ENCODE assay signal across 17 cellular contexts in genomic region chr4:137543198-137543597, GRCh38. TPM values are rescaled to one million over a fixed set of nuclear protein-coding genes. Genes with fewer than 3 reads are reported as not detected.
A peak's percentile ranks its signal among the peaks of the same experiment; 100 is the strongest.
DNase-seq lines count a peak whose midpoint lies in the region; ATAC-seq and TF ChIP-seq lines count a peak whose summit lies in the region.
"Had no signal": no experiment of that assay in that cellular context is flagged by ENCODE, and none has a peak within 500 bp of the region (broad histone marks: within the 10 kb centered on the region; RNA-seq: fewer than 3 reads in every experiment).

No MANE protein-coding gene starts in this region.

- H3K9me3 Mint-ChIP-seq in stimulated activated effector memory CD8-positive, alpha-beta T cell treated with anti-CD3 and anti-CD28 coated beads, Interleukin-12 subunit alpha, Interleukin-12 subunit beta, amount 100 ng/mL, for 72 hours = peaks cover 22% of the 10 kb centered on the region
- H3K9me3 Mint-ChIP-seq: activated naive CD4-positive, alpha-beta T cell treated with anti-CD3 and anti-CD28 coated beads, Interleukin-2, amount 50 U/mL, for 24 hours had no signal

- no peak for TF ChIP-seq CTCF in esophagus squamous epithelium (IDR thresholded peaks at IDR 0.05)

- peak overlapping the region in 3 of 4 donors; percentile 58 to 68 (median 65) for H3K27ac ChIP-seq in esophagus squamous epithelium
- peak overlapping the region; percentile 0 for H3K27ac ChIP-seq in muscle layer of duodenum (ENCODE audit: low read length)
- H3K27ac ChIP-seq: BLaER1 treated with 17β-estradiol and CSF1 and Interleukin-3, amounts not matched to agents 10 nM and 100 nM had no signal

- WGBS in esophagus squamous epithelium, 2 donors = 92% methylated on average over 2 of the region's 2 CpGs; no CpG with 5 or more reads in 1 of the 2 donors

- no peak overlapping the region for H3K27ac Mint-ChIP-seq in stimulated activated effector memory CD8-positive, alpha-beta T cell treated with anti-CD3 and anti-CD28 coated beads, Interleukin-12 subunit alpha, Interleukin-12 subunit beta, amount 100 ng/mL, for 72 hours
- H3K27ac Mint-ChIP-seq: activated naive CD4-positive, alpha-beta T cell treated with anti-CD3 and anti-CD28 coated beads, Interleukin-2, amount 50 U/mL, for 24 hours had no signal

- H3K36me3 Mint-ChIP-seq in stimulated activated effector memory CD8-positive, alpha-beta T cell treated with anti-CD3 and anti-CD28 coated beads, Interleukin-12 subunit alpha, Interleukin-12 subunit beta, amount 100 ng/mL, for 72 hours = no peaks in the 10 kb centered on the region
- H3K36me3 Mint-ChIP-seq: activated naive CD4-positive, alpha-beta T cell treated with anti-CD3 and anti-CD28 coated beads, Interleukin-2, amount 50 U/mL, for 24 hours had no signal

- H3K4me1 Mint-ChIP-seq in stimulated activated effector memory CD8-positive, alpha-beta T cell treated with anti-CD3 and anti-CD28 coated beads, Interleukin-12 subunit alpha, Interleukin-12 subunit beta, amount 100 ng/mL, for 72 hours = no peaks in the 10 kb centered on the region
- H3K4me1 Mint-ChIP-seq: activated naive CD4-positive, alpha-beta T cell treated with anti-CD3 and anti-CD28 coated beads, Interleukin-2, amount 50 U/mL, for 24 hours had no signal

- no peak for TF ChIP-seq POLR2A in esophagus squamous epithelium (IDR thresholded peaks at IDR 0.05)

- H3K9me3 ChIP-seq in esophagus squamous epithelium = no peaks in the 10 kb centered on the region
- no peaks in the 10 kb centered on the region for H3K9me3 ChIP-seq in muscle layer of duodenum (ENCODE audit: control insufficient read depth in 1 of 2, low read length in 2 of 2)
- H3K9me3 ChIP-seq: colonic mucosa had no signal

- intact Hi-C loops in esophagus squamous epithelium (cut with DNase I) = no loop called here

- no peak for ATAC-seq in stimulated activated effector memory CD8-positive, alpha-beta T cell treated with anti-CD3 and anti-CD28 coated beads, Interleukin-12 subunit alpha, Interleukin-12 subunit beta, amount 100 ng/mL, for 72 hours
- ATAC-seq in GM18870 (IDR thresholded peaks at IDR 0.05; ENCODE audit: unreplicated experiment) = no peak
- ATAC-seq: activated T-cell treated with anti-CD3 and anti-CD28 coated beads, Interleukin-2, amount 50 U/mL, for 4 hours; K562 had no signal

- peaks cover 0 to 10% (median 2%) of the 10 kb centered on the region in 3 donors for H3K4me1 ChIP-seq in esophagus squamous epithelium
- peaks cover 0 to 18% of the 10 kb centered on the region in 2 donors for H3K4me1 ChIP-seq in muscle layer of duodenum (ENCODE audit: control insufficient read depth in 1 of 2, insufficient read depth in 2 of 2, low read length in 2 of 2)
- H3K4me1 ChIP-seq: BLaER1 treated with 17β-estradiol and CSF1 and Interleukin-3, amounts not matched to agents 10 nM and 100 nM; colonic mucosa had no signal

- H3K27me3 ChIP-seq in esophagus squamous epithelium (no peaks in the 10 kb centered on the region), muscle layer of duodenum (ENCODE audit: low read depth, low read length) (no peaks in the 10 kb centered on the region)
- H3K27me3 ChIP-seq: BLaER1 treated with 17β-estradiol and CSF1 and Interleukin-3, amounts not matched to agents 10 nM and 100 nM; colonic mucosa had no signal

- H3K4me3 Mint-ChIP-seq in stimulated activated effector memory CD8-positive, alpha-beta T cell treated with anti-CD3 and anti-CD28 coated beads, Interleukin-12 subunit alpha, Interleukin-12 subunit beta, amount 100 ng/mL, for 72 hours = no peak overlapping the region
- H3K4me3 Mint-ChIP-seq: activated naive CD4-positive, alpha-beta T cell treated with anti-CD3 and anti-CD28 coated beads, Interleukin-2, amount 50 U/mL, for 24 hours; activated T-cell treated with anti-CD3 and anti-CD28 coated beads, Interleukin-2, amount 50 U/mL, for 4 hours had no signal

- H3K4me3 ChIP-seq in esophagus squamous epithelium (no peak overlapping the region), muscle layer of duodenum (ENCODE audit: low read depth in 1 of 2, low read length in 2 of 2) (no peak overlapping the region)
- H3K4me3 ChIP-seq: BLaER1 treated with 17β-estradiol and CSF1 and Interleukin-3, amounts not matched to agents 10 nM and 100 nM; colonic mucosa; K562; skin epidermis had no signal

- no peaks in the 10 kb centered on the region for H3K36me3 ChIP-seq in esophagus squamous epithelium
- no peaks in the 10 kb centered on the region for H3K36me3 ChIP-seq in muscle layer of duodenum (ENCODE audit: control insufficient read depth in 1 of 2, insufficient read depth in 2 of 2, low read length in 2 of 2)
- H3K36me3 ChIP-seq: BLaER1 treated with 17β-estradiol and CSF1 and Interleukin-3, amounts not matched to agents 10 nM and 100 nM; colonic mucosa had no signal

- peak; percentile 2 for DNase-seq in NCI-H82 (lab: John Stamatoyannopoulos, UW)
- DNase-seq in NCI-H82 treated with DMSO at 0.1 percent for 48 hours (lab: John Stamatoyannopoulos, UW; ENCODE audit: unreplicated experiment) = no peak
- no peak for DNase-seq in esophagus squamous epithelium (lab: John Stamatoyannopoulos, UW)
- no peak for DNase-seq in globus pallidus (ENCODE audit: low spot score)
- DNase-seq in stimulated activated effector memory CD8-positive, alpha-beta T cell treated with anti-CD3 and anti-CD28 coated beads, Interleukin-12 subunit alpha, Interleukin-12 subunit beta, amount 100 ng/mL, for 72 hours (ENCODE audit: low spot score in 2 of 2) = no peak
- DNase-seq in activated CD8-positive, alpha-beta memory T cell treated with anti-CD3 and anti-CD28 coated beads, Interleukin-2, amount 50 U/mL, for 4 hours = no peak
- DNase-seq: 8988T; activated CD4-positive, alpha-beta T cell treated with anti-CD3 and anti-CD28 coated beads, Interleukin-2, amount 50 U/mL, for 1 hour; activated T-cell treated with anti-CD3 and anti-CD28 coated beads, Interleukin-2, amount 50 U/mL, for 4 hours; colonic mucosa; NCI-H526 treated with DMSO at 0.1 percent for 48 hours had no signal

RNA-seq across cellular contexts. Expression of gene PCDH18, which starts 10.9 kb away (rescaled TPM):
- 10 to 100 TPM in 2 of 4 donors, 1 to 10 TPM in 2; 2.1 to 22.4 (median 11.5) TPM for total RNA-seq in esophagus squamous epithelium
